36 cellular contexts compared by ENCODE assay signal in the genomic region with DNA sequence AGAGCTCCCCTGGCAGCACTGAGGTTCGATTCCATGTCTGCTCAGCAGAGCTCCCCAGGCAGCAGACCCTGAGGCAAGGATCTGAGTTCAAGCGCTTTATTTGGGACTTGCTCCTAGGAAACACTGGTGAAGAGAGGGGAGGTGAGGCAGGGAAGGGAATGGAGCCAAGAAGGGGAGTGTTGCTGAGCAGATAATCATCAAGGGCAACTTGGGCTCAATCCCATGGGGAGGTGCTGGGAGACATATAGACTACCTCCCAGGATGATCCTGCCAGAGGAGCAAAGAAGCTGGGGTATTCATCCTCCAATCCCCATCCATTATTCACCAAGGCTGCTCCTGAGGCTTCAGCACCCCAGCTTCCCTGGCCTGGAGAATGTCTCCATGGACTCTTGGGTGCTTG. TPM values are rescaled to one million over a fixed set of nuclear protein-coding genes. Genes with fewer than 3 reads are reported as not detected.
"Had no signal": no experiment of that assay in that cellular context is flagged by ENCODE, and none has a peak within 500 bp of the region (broad histone marks: within the 10 kb centered on the region; RNA-seq: fewer than 3 reads in every experiment).

No MANE protein-coding gene starts in this region.

- H3K27ac Mint-ChIP-seq: activated B cell treated with CpG ODN at 0.5 μM for 24 hours; activated CD4-positive, alpha-beta memory T cell treated with anti-CD3 and anti-CD28 coated beads for 36 hours; activated CD4-positive, alpha-beta T cell treated with anti-CD3 and anti-CD28 coated beads, Interleukin-2, amount 10 ng/mL, durations not matched to agents 24 days and 14 days; activated CD8-positive, alpha-beta T cell treated with anti-CD3 and anti-CD28 coated beads for 36 hours; activated naive CD4-positive, alpha-beta T cell treated with anti-CD3 and anti-CD28 coated beads for 36 hours; activated naive CD4-positive, alpha-beta T cell treated with anti-CD3 and anti-CD28 coated beads, Interleukin-2, amount 50 U/mL, for 72 hours; activated naive CD8-positive, alpha-beta T cell treated with anti-CD3 and anti-CD28 coated beads for 36 hours; activated T-cell treated with anti-CD3 and anti-CD28 coated beads, Interleukin-2, amount 50 U/mL, for 72 hours; activated T-helper 1 cell treated with anti-CD3 and anti-CD28 coated beads, Interleukin-12 subunit alpha, Interleukin-12 subunit beta, Interleukin-2, Interleukin-4 antibody, amounts not matched to agents 30 ng/mL and 10 ng/mL and 1 ng/mL, durations not matched to agents 14 hours and 24 hours and 36 hours; activated T-helper 17 cell treated with anti-CD3 and anti-CD28 coated beads, Interleukin-2, amount 50 U/mL, for 72 hours; T-helper 1 cell treated with Interleukin-12 subunit alpha and Interleukin-12 subunit beta and Interleukin-4 antibody, amounts not matched to agents 30 μg/mL and 1 μg/mL, for 36 hours; T-helper 2 cell treated with Interferon-gamma antibody and Interleukin-4, amounts not matched to agents 5 μg/mL and 100 μg/mL, for 36 hours had no signal

- H3K36me3 ChIP-seq: adrenal gland, brain microvascular endothelial cell, breast epithelium had no signal

- H3K9me3 ChIP-seq: adrenal gland, body of pancreas, breast epithelium had no signal

- H3K27me3 ChIP-seq: adrenal gland, body of pancreas, brain microvascular endothelial cell, breast epithelium had no signal

- H3K4me1 Mint-ChIP-seq: activated B cell treated with CpG ODN at 0.5 μM for 24 hours; activated CD4-positive, alpha-beta T cell treated with anti-CD3 and anti-CD28 coated beads, Interleukin-2, amount 10 ng/mL, durations not matched to agents 24 days and 14 days; activated naive CD8-positive, alpha-beta T cell treated with anti-CD3 and anti-CD28 coated beads for 36 hours; activated T-helper 17 cell treated with anti-CD3 and anti-CD28 coated beads, Interleukin-2, amount 50 U/mL, for 72 hours had no signal

- H3K4me3 Mint-ChIP-seq: activated B cell treated with CpG ODN at 0.5 μM for 24 hours; activated CD4-positive, alpha-beta memory T cell treated with anti-CD3 and anti-CD28 coated beads for 36 hours; activated CD4-positive, alpha-beta T cell treated with anti-CD3 and anti-CD28 coated beads, Interleukin-2, amount 10 ng/mL, durations not matched to agents 24 days and 14 days; activated CD8-positive, alpha-beta T cell treated with anti-CD3 and anti-CD28 coated beads for 36 hours; activated naive CD4-positive, alpha-beta T cell treated with anti-CD3 and anti-CD28 coated beads for 36 hours; activated naive CD8-positive, alpha-beta T cell treated with anti-CD3 and anti-CD28 coated beads for 36 hours; activated T-cell treated with anti-CD3 and anti-CD28 coated beads, Interleukin-2, amount 50 U/mL, for 4 hours; activated T-cell treated with anti-CD3 and anti-CD28 coated beads, Interleukin-2, amount 50 U/mL, for 72 hours; activated T-helper 1 cell treated with anti-CD3 and anti-CD28 coated beads, Interleukin-12 subunit alpha, Interleukin-12 subunit beta, Interleukin-2, Interleukin-4 antibody, amounts not matched to agents 30 ng/mL and 10 ng/mL and 1 ng/mL, durations not matched to agents 14 hours and 24 hours and 36 hours; activated T-helper 17 cell treated with anti-CD3 and anti-CD28 coated beads, Interleukin-2, amount 50 U/mL, for 72 hours; T-helper 1 cell treated with Interleukin-12 subunit alpha and Interleukin-12 subunit beta and Interleukin-4 antibody, amounts not matched to agents 30 μg/mL and 1 μg/mL, for 36 hours; T-helper 2 cell treated with Interferon-gamma antibody and Interleukin-4, amounts not matched to agents 5 μg/mL and 100 μg/mL, for 36 hours had no signal

- H3K27ac ChIP-seq: adrenal gland, body of pancreas, brain microvascular endothelial cell, breast epithelium, VCaP had no signal

- H3K9me3 Mint-ChIP-seq: activated B cell treated with CpG ODN at 0.5 μM for 24 hours; activated CD4-positive, alpha-beta memory T cell treated with anti-CD3 and anti-CD28 coated beads for 36 hours; activated CD4-positive, alpha-beta T cell treated with anti-CD3 and anti-CD28 coated beads, Interleukin-2, amount 10 ng/mL, durations not matched to agents 24 days and 14 days; activated CD8-positive, alpha-beta T cell treated with anti-CD3 and anti-CD28 coated beads for 36 hours; activated naive CD4-positive, alpha-beta T cell treated with anti-CD3 and anti-CD28 coated beads for 36 hours; activated naive CD4-positive, alpha-beta T cell treated with anti-CD3 and anti-CD28 coated beads, Interleukin-2, amount 50 U/mL, for 72 hours; activated naive CD8-positive, alpha-beta T cell treated with anti-CD3 and anti-CD28 coated beads for 36 hours; activated T-cell treated with anti-CD3 and anti-CD28 coated beads, Interleukin-2, amount 50 U/mL, for 4 hours; activated T-cell treated with anti-CD3 and anti-CD28 coated beads, Interleukin-2, amount 50 U/mL, for 72 hours; activated T-helper 1 cell treated with anti-CD3 and anti-CD28 coated beads, Interleukin-12 subunit alpha, Interleukin-12 subunit beta, Interleukin-2, Interleukin-4 antibody, amounts not matched to agents 30 ng/mL and 10 ng/mL and 1 ng/mL, durations not matched to agents 14 hours and 24 hours and 36 hours; activated T-helper 17 cell treated with anti-CD3 and anti-CD28 coated beads, Interleukin-2, amount 50 U/mL, for 72 hours; T-helper 1 cell treated with Interleukin-12 subunit alpha and Interleukin-12 subunit beta and Interleukin-4 antibody, amounts not matched to agents 30 μg/mL and 1 μg/mL, for 36 hours; T-helper 2 cell treated with Interferon-gamma antibody and Interleukin-4, amounts not matched to agents 5 μg/mL and 100 μg/mL, for 36 hours had no signal

- H3K4me3 ChIP-seq: adrenal gland, body of pancreas, breast epithelium had no signal

- H3K4me1 ChIP-seq: adrenal gland, body of pancreas, breast epithelium had no signal

- DNase-seq: activated B cell treated with CpG ODN at 0.5 μM for 24 hours; activated CD4-positive, alpha-beta memory T cell treated with anti-CD3 and anti-CD28 coated beads for 36 hours; activated CD4-positive, alpha-beta T cell treated with anti-CD3 and anti-CD28 coated beads for 4 hours; activated CD4-positive, alpha-beta T cell treated with anti-CD3 and anti-CD28 coated beads, Interleukin-2, amount 10 ng/mL, durations not matched to agents 24 days and 14 days; activated CD4-positive, alpha-beta T cell treated with anti-CD3 and anti-CD28 coated beads, Interleukin-2, amount 50 U/mL, for 1 hour; activated CD4-positive, alpha-beta T cell treated with anti-CD3 and anti-CD28 coated beads, Interleukin-2, amount 50 U/mL, for 4 hours; activated CD4-positive, CD25-positive, alpha-beta regulatory T cell treated with anti-CD3 and anti-CD28 coated beads, Interleukin-2, amount 50 U/mL, for 72 hours; activated CD8-positive, alpha-beta memory T cell treated with anti-CD3 and anti-CD28 coated beads, Interleukin-2, amount 50 U/mL, for 4 hours; activated CD8-positive, alpha-beta T cell treated with anti-CD3 and anti-CD28 coated beads for 36 hours; activated effector memory CD4-positive, alpha-beta T cell treated with anti-CD3 and anti-CD28 coated beads, Interleukin-2, amount 50 U/mL, for 16 hours; activated gamma-delta T cell treated with Interleukin-2 at 50 U/mL for 16 hours; activated naive CD4-positive, alpha-beta T cell; activated naive CD4-positive, alpha-beta T cell treated with anti-CD3 and anti-CD28 coated beads for 36 hours; activated naive CD4-positive, alpha-beta T cell treated with anti-CD3 and anti-CD28 coated beads, Interleukin-2, amount 50 U/mL, for 16 hours; activated naive CD8-positive, alpha-beta T cell treated with anti-CD3 and anti-CD28 coated beads for 36 hours; activated T-cell treated with anti-CD3 and anti-CD28 coated beads for 4 hours; activated T-cell treated with anti-CD3 and anti-CD28 coated beads, Interleukin-2, amount 50 U/mL, for 1 hour; activated T-cell treated with anti-CD3 and anti-CD28 coated beads, Interleukin-2, amount 50 U/mL, for 4 hours; activated T-cell treated with anti-CD3 and anti-CD28 coated beads, Interleukin-2, amount 50 U/mL, for 72 hours; adrenal gland; amniotic stem cell; aorta; body of pancreas; brain microvascular endothelial cell; central memory CD4-positive, alpha-beta T cell; T-helper 1 cell; T-helper 2 cell; T-helper 9 cell had no signal

- H3K36me3 Mint-ChIP-seq: activated CD4-positive, alpha-beta memory T cell treated with anti-CD3 and anti-CD28 coated beads for 36 hours; activated naive CD4-positive, alpha-beta T cell treated with anti-CD3 and anti-CD28 coated beads, Interleukin-2, amount 50 U/mL, for 72 hours; activated naive CD8-positive, alpha-beta T cell treated with anti-CD3 and anti-CD28 coated beads for 36 hours had no signal

RNA-seq across cellular contexts. Expression of a gene that starts 47.0 kb away (rescaled TPM):
- total RNA-seq: activated CD4-positive, alpha-beta memory T cell treated with anti-CD3 and anti-CD28 coated beads for 36 hours; activated CD4-positive, alpha-beta T cell treated with anti-CD3 and anti-CD28 coated beads, Interleukin-2, amount 10 ng/mL, durations not matched to agents 24 days and 14 days; activated CD8-positive, alpha-beta memory T cell treated with anti-CD3 and anti-CD28 coated beads for 36 hours; activated CD8-positive, alpha-beta T cell treated with anti-CD3 and anti-CD28 coated beads for 36 hours; activated naive CD4-positive, alpha-beta T cell treated with anti-CD3 and anti-CD28 coated beads for 36 hours; activated naive CD4-positive, alpha-beta T cell treated with anti-CD3 and anti-CD28 coated beads, Interleukin-2, amount 50 U/mL, for 72 hours; activated naive CD8-positive, alpha-beta T cell treated with anti-CD3 and anti-CD28 coated beads for 36 hours; activated T-cell treated with anti-CD3 and anti-CD28 coated beads, Interleukin-2, amount 50 U/mL, for 4 hours; activated T-cell treated with anti-CD3 and anti-CD28 coated beads, Interleukin-2, amount 50 U/mL, for 72 hours; activated T-helper 1 cell treated with anti-CD3 and anti-CD28 coated beads, Interleukin-12 subunit alpha, Interleukin-12 subunit beta, Interleukin-2, Interleukin-4 antibody, amounts not matched to agents 30 ng/mL and 10 ng/mL and 1 ng/mL, durations not matched to agents 14 hours and 24 hours and 36 hours; activated T-helper 17 cell treated with anti-CD3 and anti-CD28 coated beads, Interleukin-2, amount 50 U/mL, for 72 hours had no signal
